In the genomic region with DNA sequence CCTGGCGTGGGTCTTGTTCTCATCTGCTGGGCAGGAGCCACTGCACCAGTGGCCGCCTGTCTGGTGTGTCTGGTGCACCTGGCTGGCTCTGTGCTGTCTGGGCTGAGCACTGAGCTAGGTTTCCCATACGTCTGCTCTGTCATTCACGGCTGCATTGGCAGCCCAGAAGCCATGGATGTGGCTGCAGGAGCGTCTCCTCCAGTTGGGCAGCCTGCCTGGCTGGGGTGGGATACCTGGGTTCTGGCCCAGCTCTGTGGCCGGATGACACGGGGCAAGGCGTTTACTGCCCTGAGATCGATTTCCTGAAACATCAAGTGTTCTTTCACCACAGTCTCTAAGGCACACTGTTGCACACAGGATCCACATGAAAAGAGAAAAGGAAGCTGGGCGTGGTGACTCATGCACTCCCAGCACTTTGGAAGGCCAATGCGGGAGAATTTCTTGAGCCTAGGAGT, we compare ENCODE assay signal across 12 cellular contexts. TPM values are rescaled to one million over a fixed set of nuclear protein-coding genes. Genes with fewer than 3 reads are reported as not detected.
DNase-seq lines count a peak whose midpoint lies in the region; ATAC-seq and TF ChIP-seq lines count a peak whose summit lies in the region.
"Had no signal": no experiment of that assay in that cellular context is flagged by ENCODE, and none has a peak within 500 bp of the region (broad histone marks: within the 10 kb centered on the region; RNA-seq: fewer than 3 reads in every experiment).

No MANE protein-coding gene starts in this region.

- no peak overlapping the region for H3K4me3 Mint-ChIP-seq in GM23338
- H3K4me3 Mint-ChIP-seq: activated B cell treated with CpG ODN at 0.5 μM for 24 hours had no signal

- H3K36me3 ChIP-seq in GM23338 (ENCODE audit: insufficient read depth) (no peaks in the 10 kb centered on the region), mesodermal cell (ENCODE audit: control insufficient read depth, insufficient read depth, low read length) (peaks cover 51% of the 10 kb centered on the region)

- DNase-seq in GM23338 (ENCODE audit: low spot score), result no peak
- DNase-seq in MV-4-11 (lab: John Stamatoyannopoulos, UW), result peak; percentile 76
- DNase-seq in dermis blood vessel endothelial cell, result peak; percentile 88
- DNase-seq in HEK293T (ENCODE audit: extremely low spot score), result no peak
- no peak for DNase-seq in NCI-H82 treated with DMSO at 0.1 percent for 48 hours (lab: John Stamatoyannopoulos, UW; ENCODE audit: unreplicated experiment)
- no peak for DNase-seq in DMS153 (lab: John Stamatoyannopoulos, UW)
- DNase-seq: activated B cell treated with CpG ODN at 0.5 μM for 24 hours; activated T-cell treated with anti-CD3 and anti-CD28 coated beads, Interleukin-2, amount 50 U/mL, for 48 hours; amniotic stem cell; NCI-H146; NCI-H82 had no signal

- H3K4me2 ChIP-seq in GM23338, result no peak overlapping the region

- no peaks in the 10 kb centered on the region for H3K79me2 ChIP-seq in GM23338 (replicated peaks; ENCODE audit: insufficient read depth)

- H3K4me3 ChIP-seq in GM23338 (no peak overlapping the region), mesodermal cell (ENCODE audit: extremely low read depth, insufficient read depth, low read length, poor library complexity, severe bottlenecking) (no peak overlapping the region)

- no peaks in the 10 kb centered on the region for H3K9me3 ChIP-seq in mesodermal cell (ENCODE audit: control insufficient read depth, low read length)

- CTCF ChIA-PET in HEK293T (lab: Yijun Ruan, JAX), result no interaction called here

- no peak overlapping the region for H2AFZ ChIP-seq in GM23338

- H3K36me3 Mint-ChIP-seq in GM23338 (ENCODE audit: low read depth), result no peaks in the 10 kb centered on the region

- peaks cover 16% of the 10 kb centered on the region for H3K4me1 Mint-ChIP-seq in GM23338
- H3K4me1 Mint-ChIP-seq: activated B cell treated with CpG ODN at 0.5 μM for 24 hours had no signal

- TF ChIP-seq CTCF in GM23338 (conservative IDR thresholded peaks at IDR 0.05; ENCODE audit: low read depth in 2 of 2), result no peak

- 0 out of 2 replicates have a peak, but pooled peaks cover 5% of the 10 kb centered on the region for H3K9me2 ChIP-seq in GM23338 (ENCODE audit: insufficient read depth)

- H3F3A ChIP-seq in GM23338 (replicated peaks; ENCODE audit: low read depth), result no peaks in the 10 kb centered on the region

- ATAC-seq in GM23338, result no peak

- H3K9me3 Mint-ChIP-seq in GM23338, result no peaks in the 10 kb centered on the region; the same call in 2 of the 3 replicates

- H3K27ac Mint-ChIP-seq in GM23338, result peak overlapping the region; percentile 56; the same call in 1 of the 2 replicates
- H3K27ac Mint-ChIP-seq: activated B cell treated with CpG ODN at 0.5 μM for 24 hours had no signal

- WGBS in mesodermal cell (ENCODE audit: insufficient coverage in 2 of 2), 2 experiments, result 87 to 90% methylated on average over 10 to 11 of the region's 11 CpGs

- no peaks in the 10 kb centered on the region for H3K4me1 ChIP-seq in GM23338 (ENCODE audit: insufficient read depth)
- peaks cover 45% of the 10 kb centered on the region for H3K4me1 ChIP-seq in mesodermal cell (ENCODE audit: control insufficient read depth, insufficient read depth, low read length, poor library complexity, severe bottlenecking)

- no peaks in the 10 kb centered on the region for H4K20me1 ChIP-seq in GM23338 (replicated peaks; ENCODE audit: insufficient read depth)

- peaks cover 8% of the 10 kb centered on the region for H3K27me3 Mint-ChIP-seq in GM23338 (ENCODE audit: insufficient read depth, low read depth, poor library complexity)

- POLR2A ChIA-PET in HEK293T (lab: Yijun Ruan, JAX), result no interaction called here

- H3K27me3 ChIP-seq in GM23338 (ENCODE audit: insufficient read depth), result no peaks in the 10 kb centered on the region

- H3K27ac ChIP-seq in GM23338 (ENCODE audit: low read depth) (no peak overlapping the region), mesodermal cell (ENCODE audit: low read depth, low read length, severe bottlenecking) (peak overlapping the region; percentile 72)

TF ChIP-seq in GM23338, 12 proteins besides CTCF, POLR2A, EP300 and RAD21 (continues in another document):
- no peak for TF ChIP-seq CREB1 (CRISPR knock-in tag; IDR thresholded peaks at IDR 0.05; ENCODE audit: low read depth)
- TF ChIP-seq, protein P1, sequence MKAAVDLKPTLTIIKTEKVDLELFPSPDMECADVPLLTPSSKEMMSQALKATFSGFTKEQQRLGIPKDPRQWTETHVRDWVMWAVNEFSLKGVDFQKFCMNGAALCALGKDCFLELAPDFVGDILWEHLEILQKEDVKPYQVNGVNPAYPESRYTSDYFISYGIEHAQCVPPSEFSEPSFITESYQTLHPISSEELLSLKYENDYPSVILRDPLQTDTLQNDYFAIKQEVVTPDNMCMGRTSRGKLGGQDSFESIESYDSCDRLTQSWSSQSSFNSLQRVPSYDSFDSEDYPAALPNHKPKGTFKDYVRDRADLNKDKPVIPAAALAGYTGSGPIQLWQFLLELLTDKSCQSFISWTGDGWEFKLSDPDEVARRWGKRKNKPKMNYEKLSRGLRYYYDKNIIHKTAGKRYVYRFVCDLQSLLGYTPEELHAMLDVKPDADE (IDR thresholded peaks at IDR 0.05), result no peak
- no peak for TF ChIP-seq ZNF331 (CRISPR knock-in tag; IDR thresholded peaks at IDR 0.05; ENCODE audit: low read depth)
- TF ChIP-seq EZH2phosphoT487 (IDR thresholded peaks at IDR 0.05; ENCODE audit: unreplicated experiment), result no peak
- TF ChIP-seq, protein P2, sequence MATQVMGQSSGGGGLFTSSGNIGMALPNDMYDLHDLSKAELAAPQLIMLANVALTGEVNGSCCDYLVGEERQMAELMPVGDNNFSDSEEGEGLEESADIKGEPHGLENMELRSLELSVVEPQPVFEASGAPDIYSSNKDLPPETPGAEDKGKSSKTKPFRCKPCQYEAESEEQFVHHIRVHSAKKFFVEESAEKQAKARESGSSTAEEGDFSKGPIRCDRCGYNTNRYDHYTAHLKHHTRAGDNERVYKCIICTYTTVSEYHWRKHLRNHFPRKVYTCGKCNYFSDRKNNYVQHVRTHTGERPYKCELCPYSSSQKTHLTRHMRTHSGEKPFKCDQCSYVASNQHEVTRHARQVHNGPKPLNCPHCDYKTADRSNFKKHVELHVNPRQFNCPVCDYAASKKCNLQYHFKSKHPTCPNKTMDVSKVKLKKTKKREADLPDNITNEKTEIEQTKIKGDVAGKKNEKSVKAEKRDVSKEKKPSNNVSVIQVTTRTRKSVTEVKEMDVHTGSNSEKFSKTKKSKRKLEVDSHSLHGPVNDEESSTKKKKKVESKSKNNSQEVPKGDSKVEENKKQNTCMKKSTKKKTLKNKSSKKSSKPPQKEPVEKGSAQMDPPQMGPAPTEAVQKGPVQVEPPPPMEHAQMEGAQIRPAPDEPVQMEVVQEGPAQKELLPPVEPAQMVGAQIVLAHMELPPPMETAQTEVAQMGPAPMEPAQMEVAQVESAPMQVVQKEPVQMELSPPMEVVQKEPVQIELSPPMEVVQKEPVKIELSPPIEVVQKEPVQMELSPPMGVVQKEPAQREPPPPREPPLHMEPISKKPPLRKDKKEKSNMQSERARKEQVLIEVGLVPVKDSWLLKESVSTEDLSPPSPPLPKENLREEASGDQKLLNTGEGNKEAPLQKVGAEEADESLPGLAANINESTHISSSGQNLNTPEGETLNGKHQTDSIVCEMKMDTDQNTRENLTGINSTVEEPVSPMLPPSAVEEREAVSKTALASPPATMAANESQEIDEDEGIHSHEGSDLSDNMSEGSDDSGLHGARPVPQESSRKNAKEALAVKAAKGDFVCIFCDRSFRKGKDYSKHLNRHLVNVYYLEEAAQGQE (IDR thresholded peaks at IDR 0.05; ENCODE audit: unreplicated experiment), result no peak

TF ChIP-seq in HEK293T, 16 proteins besides CTCF, POLR2A, EP300 and RAD21:
- TF ChIP-seq FOXM1 (IDR thresholded peaks at IDR 0.05; ENCODE audit: borderline replicate concordance), result no peak
- no peak for TF ChIP-seq HDGF (IDR thresholded peaks at IDR 0.05; ENCODE audit: borderline replicate concordance)
- TF ChIP-seq, protein P3, sequence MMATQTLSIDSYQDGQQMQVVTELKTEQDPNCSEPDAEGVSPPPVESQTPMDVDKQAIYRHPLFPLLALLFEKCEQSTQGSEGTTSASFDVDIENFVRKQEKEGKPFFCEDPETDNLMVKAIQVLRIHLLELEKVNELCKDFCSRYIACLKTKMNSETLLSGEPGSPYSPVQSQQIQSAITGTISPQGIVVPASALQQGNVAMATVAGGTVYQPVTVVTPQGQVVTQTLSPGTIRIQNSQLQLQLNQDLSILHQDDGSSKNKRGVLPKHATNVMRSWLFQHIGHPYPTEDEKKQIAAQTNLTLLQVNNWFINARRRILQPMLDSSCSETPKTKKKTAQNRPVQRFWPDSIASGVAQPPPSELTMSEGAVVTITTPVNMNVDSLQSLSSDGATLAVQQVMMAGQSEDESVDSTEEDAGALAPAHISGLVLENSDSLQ (IDR thresholded peaks at IDR 0.05), result no peak
- TF ChIP-seq ZNF384 (IDR thresholded peaks at IDR 0.05), result no peak
- no peak for TF ChIP-seq SP1 (IDR thresholded peaks at IDR 0.05)
- no peak for TF ChIP-seq CTBP1 (IDR thresholded peaks at IDR 0.05; ENCODE audit: borderline replicate concordance)
- no peak for TF ChIP-seq LEF1 (IDR thresholded peaks at IDR 0.05; ENCODE audit: borderline replicate concordance)
- no peak for TF ChIP-seq NFRKB (IDR thresholded peaks at IDR 0.05)
TF ChIP-seq in HEK293T: peak in this region for 0.

RNA-seq across cellular contexts. Expression of a gene that starts 25.5 kb away (rescaled TPM):
- 16.8 and 22.0 TPM in 2 replicates for total RNA-seq in GM23338 (2014; rRNA removed; shearing (Covaris generic))
- polyA plus RNA-seq in GM23338 (2016; fragmentation: Nextera tagmentation; extraction: Ambion mirVana), result 5.3 and 5.8 TPM in 2 replicates
- 71.2 and 93.1 TPM in 2 replicates for total RNA-seq in dermis blood vessel endothelial cell
- polyA plus RNA-seq in mesodermal cell (2013, experiment 1 of 2), result 16.0 TPM
- 17.6 TPM for polyA plus RNA-seq in mesodermal cell (2013, experiment 2 of 2)

Comparison
In these comparisons a context has a peak if more than half of its experiments do, and no peak if none do; other contexts are left out.
1. DNase-seq: peak in MV-4-11 (single experiment) and dermis blood vessel endothelial cell (single experiment); none in GM23338 (single experiment), HEK293T (single experiment), NCI-H82 treated with DMSO at 0.1 percent for 48 hours (single experiment) and DMS153 (single experiment).